Comparison of ENCODE assay signal across 8 cellular contexts in the genomic region with DNA sequence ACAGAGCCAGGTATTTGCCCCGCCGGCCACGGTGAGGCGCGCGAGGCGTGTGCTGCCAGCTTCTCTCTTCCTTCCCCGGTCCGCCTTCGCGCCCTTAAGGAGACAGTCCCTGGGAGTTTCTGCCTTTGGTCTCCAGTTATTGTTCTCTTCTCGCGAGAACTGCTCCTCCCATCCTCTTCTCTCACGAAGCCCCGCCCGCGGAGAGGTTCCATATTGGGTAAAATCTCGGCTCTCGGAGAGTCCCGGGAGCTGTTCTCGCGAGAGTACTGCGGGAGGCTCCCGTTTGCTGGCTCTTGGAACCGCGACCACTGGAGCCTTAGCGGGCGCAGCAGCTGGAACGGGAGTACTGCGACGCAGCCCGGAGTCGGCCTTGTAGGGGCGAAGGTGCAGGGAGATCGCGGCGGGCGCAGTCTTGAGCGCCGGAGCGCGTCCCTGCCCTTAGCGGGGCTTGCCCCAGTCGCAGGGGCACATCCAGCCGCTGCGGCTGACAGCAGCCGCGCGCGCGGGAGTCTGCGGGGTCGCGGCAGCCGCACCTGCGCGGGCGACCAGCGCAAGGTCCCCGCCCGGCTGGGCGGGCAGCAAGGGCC.
DNase-seq lines count a peak whose midpoint lies in the region; ATAC-seq lines count a peak whose summit lies in the region.

A gene (plus strand): TSS at position 308 of the 587 bp plus-strand sequence. CDS start 350 bp downstream, outside the sequence.

- DNase-seq in Ammon's horn (ENCODE audit: low spot score), result peak; percentile 99
- DNase-seq in NCI-H446 treated with DMSO at 0.1 percent for 48 hours (lab: John Stamatoyannopoulos, UW), result peak; percentile 99
- DNase-seq in cerebellar cortex (ENCODE audit: low spot score), result peak; percentile 100
- peak; percentile 99 for DNase-seq in iris pigment epithelial cell (ENCODE audit: low read depth)
- peak; percentile 95 for DNase-seq in stimulated activated CD4-positive, alpha-beta T cell treated with anti-CD3 and anti-CD28 coated beads, Interleukin-12 subunit alpha, Interleukin-12 subunit beta, amount 100 ng/mL, for 4 hours

- ATAC-seq in GM19043 (IDR thresholded peaks at IDR 0.05; ENCODE audit: low read depth, unreplicated experiment), result peak; percentile 90
- ATAC-seq in HG03378 (IDR thresholded peaks at IDR 0.05; ENCODE audit: unreplicated experiment), result peak; percentile 83
- ATAC-seq in activated CD4-positive, CD25-positive, alpha-beta regulatory T cell treated with anti-CD3 and anti-CD28 coated beads, Interleukin-2, amount 50 U/mL, for 24 hours, result peak; percentile 88 to 90

Comparison
In these comparisons a context has a peak if more than half of its experiments do, and no peak if none do; other contexts are left out.
1. Peak in every context shown above with its lines: DNase-seq and ATAC-seq.